15 cellular contexts compared by ENCODE assay signal in the genomic region with DNA sequence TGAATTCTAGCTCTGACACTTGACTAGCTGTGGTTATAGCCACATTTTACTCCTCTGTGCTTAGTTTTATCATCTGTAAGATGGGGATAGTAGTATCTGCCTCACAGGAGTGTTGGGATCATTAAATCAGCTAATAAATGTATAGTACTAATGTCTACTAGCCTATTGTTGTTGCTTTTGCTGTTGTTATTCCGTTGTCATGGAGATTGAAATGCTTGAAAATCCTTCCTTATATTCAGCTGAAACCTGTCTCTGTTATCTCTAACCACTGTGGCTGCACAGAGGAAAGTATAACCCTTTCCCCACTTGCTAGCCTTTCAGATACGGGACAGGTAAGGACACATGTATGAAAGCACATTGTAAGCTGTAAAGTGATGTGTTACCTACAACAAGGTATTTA. TPM values are rescaled to one million over a fixed set of nuclear protein-coding genes. Genes with fewer than 3 reads are reported as not detected.
DNase-seq lines count a peak whose midpoint lies in the region; ATAC-seq and TF ChIP-seq lines count a peak whose summit lies in the region.
"Had no signal": no experiment of that assay in that cellular context is flagged by ENCODE, and none has a peak within 500 bp of the region (broad histone marks: within the 10 kb centered on the region; RNA-seq: fewer than 3 reads in every experiment).

No MANE protein-coding gene starts in this region.

- peak; percentile 0 for DNase-seq in NCI-H748 (lab: John Stamatoyannopoulos, UW; ENCODE audit: unreplicated experiment)
- DNase-seq in NCI-H748 treated with DMSO at 0.1 percent for 48 hours (lab: John Stamatoyannopoulos, UW) = no peak
- peak in 1 of 2 experiments; percentile 41 for DNase-seq in PC-9
- peak; percentile 7 to 72 for DNase-seq in trophoblast cell
- no peak for DNase-seq in tibial nerve (ENCODE audit: low spot score in 2 of 2)
- no peak for DNase-seq in 8988T
- no peak for DNase-seq in mucosa of descending colon
- DNase-seq: C1 segment of cervical spinal cord; CD4-positive, alpha-beta T cell; DMS153; GF-D8; HCEC 1CT; HFFc6 had no signal

- H3K23ac ChIP-seq in trophoblast cell (ENCODE audit: low read length) = no peak overlapping the region

- H4K8ac ChIP-seq in trophoblast cell (ENCODE audit: low read depth, low read length) = no peak overlapping the region

- no peaks in the 10 kb centered on the region for H3K79me1 ChIP-seq in trophoblast cell (ENCODE audit: low read length)

- H3K4me1 ChIP-seq in PC-9 (replicated peaks; ENCODE audit: insufficient read depth) = no peaks in the 10 kb centered on the region
- H3K4me1 ChIP-seq in trophoblast cell (ENCODE audit: control insufficient read depth in 1 of 2, insufficient read depth in 2 of 2, low read length in 2 of 2) = peaks cover 0 to 1% of the 10 kb centered on the region in 2 experiments
- no peaks in the 10 kb centered on the region for H3K4me1 ChIP-seq in tibial nerve
- no peaks in the 10 kb centered on the region for H3K4me1 ChIP-seq in mucosa of descending colon (ENCODE audit: low read depth)

- CTCF ChIA-PET in PC-9 (lab: Charles Lee) = no interaction called here

- no peaks in the 10 kb centered on the region for H3K79me2 ChIP-seq in PC-9 (ENCODE audit: low read depth)
- no peaks in the 10 kb centered on the region for H3K79me2 ChIP-seq in trophoblast cell (ENCODE audit: control insufficient read depth, insufficient read depth, low read length, poor library complexity)

- no peak overlapping the region for H2BK12ac ChIP-seq in trophoblast cell (ENCODE audit: low read length)

- no peak overlapping the region for H3K27ac ChIP-seq in PC-9
- no peak overlapping the region for H3K27ac ChIP-seq in trophoblast cell (ENCODE audit: low read depth, low read length)
- H3K27ac ChIP-seq in tibial nerve = no peak overlapping the region

- H4K91ac ChIP-seq in trophoblast cell (ENCODE audit: low read depth, low read length) = no peak overlapping the region

- H4K12ac ChIP-seq in trophoblast cell (ENCODE audit: low read depth, low read length) = no peak overlapping the region

- H3K27me3 ChIP-seq in PC-9 (ENCODE audit: insufficient read depth, low read depth) (no peaks in the 10 kb centered on the region), trophoblast cell (ENCODE audit: insufficient read depth, low read length) (no peaks in the 10 kb centered on the region), tibial nerve (peaks cover 0 to 7% of the 10 kb centered on the region in 2 donors)

- H3K9me3 ChIP-seq in PC-9 (ENCODE audit: insufficient read depth, low read depth) (no peaks in the 10 kb centered on the region), trophoblast cell (ENCODE audit: insufficient read depth, low read depth, low read length) (no peaks in the 10 kb centered on the region), tibial nerve (no peaks in the 10 kb centered on the region), mucosa of descending colon (no peaks in the 10 kb centered on the region)

- no peak overlapping the region for H3K9ac ChIP-seq in trophoblast cell (ENCODE audit: low read length)

- H3K9me2 ChIP-seq in PC-9 (ENCODE audit: insufficient read depth) = no peaks in the 10 kb centered on the region

- H3K36me3 ChIP-seq in PC-9 (ENCODE audit: low read depth) = no peaks in the 10 kb centered on the region
- H3K36me3 ChIP-seq in trophoblast cell (ENCODE audit: control insufficient read depth in 1 of 2, insufficient read depth in 2 of 2, low read length in 2 of 2) = no peaks in the 10 kb centered on the region
- H3K36me3 ChIP-seq in tibial nerve = no peaks in the 10 kb centered on the region
- no peaks in the 10 kb centered on the region for H3K36me3 ChIP-seq in mucosa of descending colon (ENCODE audit: low read depth)

- no CpG with 5 or more reads among the region's 2 CpGs for WGBS in trophoblast cell (ENCODE audit: extremely low coverage, insufficient coverage, insufficient read length)
- 65 to 84% methylated on average over 2 of the region's 2 CpGs for WGBS in tibial nerve, 2 donors

- no peak overlapping the region for H3K14ac ChIP-seq in trophoblast cell (ENCODE audit: low read length)

- intact Hi-C loops in PC-9 (cut with micrococcal nuclease; ENCODE audit: unreplicated experiment) = no loop called here
- intact Hi-C loops in mucosa of descending colon (cut with DNase I, micrococcal nuclease) = no loop called here

- no peaks in the 10 kb centered on the region for H3F3A ChIP-seq in PC-9 (ENCODE audit: insufficient read depth, low read depth)

- no peak overlapping the region for H2BK120ac ChIP-seq in trophoblast cell (ENCODE audit: insufficient read depth, low read length, poor library complexity)

- no peak overlapping the region for H2BK5ac ChIP-seq in trophoblast cell (ENCODE audit: low read depth, low read length, poor library complexity)

- no peak for TF ChIP-seq POLR2A in tibial nerve (IDR thresholded peaks at IDR 0.05)

- ATAC-seq in GM21528 (IDR thresholded peaks at IDR 0.05; ENCODE audit: low FRiP score, unreplicated experiment) (no peak), mucosa of descending colon (no peak)
- ATAC-seq: HepG2 had no signal

- H3K4me3 ChIP-seq in PC-9 = no peak overlapping the region
- H3K4me3 ChIP-seq in trophoblast cell (ENCODE audit: low read depth, low read length) = no peak overlapping the region
- H3K4me3 ChIP-seq in tibial nerve = no peak overlapping the region
- H3K4me3 ChIP-seq in mucosa of descending colon = no peak overlapping the region

- no peak overlapping the region for H2AK5ac ChIP-seq in trophoblast cell (ENCODE audit: low read length)

- no peak overlapping the region for H2AFZ ChIP-seq in PC-9
- H2AFZ ChIP-seq in trophoblast cell (ENCODE audit: insufficient read depth, low read length, poor library complexity) = no peak overlapping the region

- H3K18ac ChIP-seq in trophoblast cell (ENCODE audit: low read length) = no peak overlapping the region

- no peaks in the 10 kb centered on the region for H4K20me1 ChIP-seq in PC-9 (ENCODE audit: insufficient read depth)

- no peak for TF ChIP-seq EP300 in tibial nerve (IDR thresholded peaks at IDR 0.05)

- H3K4me2 ChIP-seq in PC-9 (0 out of 2 replicates have a peak overlapping the region, but pooled peaks have one; percentile 4), trophoblast cell (ENCODE audit: low read length) (no peak overlapping the region)

- no peak overlapping the region for H3K4ac ChIP-seq in trophoblast cell (ENCODE audit: low read depth, low read length)

- POLR2A ChIA-PET in PC-9 (lab: Charles Lee; ENCODE audit: unreplicated experiment) = interaction anchor here (0.6 kb wide), 1 partner anchor 103 kb away, joined by 8 read pairs; no protein-coding TSS in a partner anchor

- no peak for TF ChIP-seq CTCF in PC-9 (conservative IDR thresholded peaks at IDR 0.05)
- no peak for TF ChIP-seq CTCF in tibial nerve (IDR thresholded peaks at IDR 0.05)
- TF ChIP-seq CTCF in mucosa of descending colon (IDR thresholded peaks at IDR 0.05) = no peak

- BruUV-seq in PC-9 (replicated peaks; lab: Mats Ljungman, UMichigan) = no TSS peak

RNA-seq across cellular contexts. Expression of a gene that starts 33.9 kb away (rescaled TPM):
- 0.94 and 1.4 TPM in 2 replicates for total RNA-seq in PC-9 (2021)
- 23.2 and 26.6 TPM in 2 replicates for polyA plus RNA-seq in trophoblast cell (2013)
- total RNA-seq in tibial nerve = 1 to 10 TPM; 5.7 to 9.8 (median 7.4) TPM
- 10 to 100 TPM in 1 of 3 donors, 1 to 10 TPM in 2; 5.4 to 11.9 (median 10.0) TPM for total RNA-seq in mucosa of descending colon

Comparison
In these comparisons a context has a peak if more than half of its experiments do, and no peak if none do; other contexts are left out.
1. DNase-seq: peak in NCI-H748 (single experiment) and trophoblast cell (2 of 2); none in NCI-H748 treated with DMSO at 0.1 percent for 48 hours (single experiment), tibial nerve (0 of 2), 8988T (single experiment) and mucosa of descending colon (0 of 3).